In genomic region chr1:182669266-182669665, GRCh38 we compare ENCODE assay signal across 1 cellular context.
TF ChIP-seq lines count a peak whose summit lies in the region.

No MANE protein-coding gene starts in this region.

TF ChIP-seq in K562, 482 proteins besides CTCF, POLR2A, EP300 and RAD21:
- TF ChIP-seq FUS (optimal IDR thresholded peaks at IDR 0.05; ENCODE audit: low read depth, low read length) (no peak), TFAM (CRISPR knock-in tag; conservative IDR thresholded peaks at IDR 0.05) (no peak)
